ENCODE assay signal across 1 cellular context in the genomic region with DNA sequence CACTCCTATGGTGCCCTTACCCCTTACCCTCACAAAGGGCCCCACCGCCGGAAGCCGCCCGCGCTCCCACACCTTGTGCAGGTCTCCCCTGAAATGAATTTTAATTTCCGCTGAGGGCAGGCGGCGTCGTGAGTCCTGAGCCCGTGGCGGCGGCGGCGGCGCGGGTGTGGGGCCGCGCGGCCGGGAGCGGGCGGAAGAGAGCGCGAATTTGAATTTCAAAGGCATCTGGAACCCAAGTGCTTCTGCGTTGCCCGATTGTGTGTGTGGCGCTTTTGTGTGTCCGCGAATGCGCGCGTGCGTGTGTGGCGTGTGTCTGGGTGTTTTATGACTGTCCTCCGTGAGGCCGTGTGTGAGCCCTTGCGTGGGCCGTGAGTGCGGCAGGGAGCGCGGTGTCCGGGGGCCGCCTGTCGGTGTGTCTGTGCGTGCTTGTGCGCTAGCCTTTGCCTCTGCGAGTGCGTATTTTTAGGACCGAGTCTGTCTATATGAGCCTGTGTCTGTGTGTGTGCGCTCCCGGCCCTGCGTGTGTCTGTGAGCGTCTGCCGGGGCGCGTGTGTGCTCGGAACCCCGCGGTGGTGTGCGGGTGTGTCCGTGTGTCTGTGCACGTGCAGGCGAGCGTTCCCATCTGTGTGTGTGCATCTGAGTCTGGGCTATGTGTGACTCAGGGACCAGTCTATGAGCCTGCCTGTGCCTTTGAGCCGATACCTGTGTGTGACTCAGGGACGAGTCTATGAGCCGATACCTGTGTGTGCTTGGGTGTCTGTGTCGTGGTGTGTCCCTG.
TF ChIP-seq lines count a peak whose summit lies in the region.

No MANE protein-coding gene starts in this region.

TF ChIP-seq in SK-N-SH, 30 proteins besides CTCF, POLR2A, EP300 and RAD21 (continued from another document):
- no peak for TF ChIP-seq GATA2 (CRISPR knock-in tag; IDR thresholded peaks at IDR 0.05)
- TF ChIP-seq ELF1 (IDR thresholded peaks at IDR 0.05) = no peak
- TF ChIP-seq MAX (IDR thresholded peaks at IDR 0.05; ENCODE audit: low read depth) = no peak
- TF ChIP-seq EZH2phosphoT487 (IDR thresholded peaks at IDR 0.05; ENCODE audit: borderline replicate concordance, low read depth) = no peak
- no peak for TF ChIP-seq ZBTB33 (IDR thresholded peaks at IDR 0.05; ENCODE audit: borderline replicate concordance, low read depth)
- TF ChIP-seq TEAD4 (IDR thresholded peaks at IDR 0.05; ENCODE audit: borderline replicate concordance, insufficient read depth) = no peak
- TF ChIP-seq CHD2 (IDR thresholded peaks at IDR 0.05; ENCODE audit: low read length, partially characterized antibody) = no peak
- TF ChIP-seq FOSL2 (IDR thresholded peaks at IDR 0.05; ENCODE audit: borderline replicate concordance, low read depth) = no peak
- no peak for TF ChIP-seq RFX5 (IDR thresholded peaks at IDR 0.05; ENCODE audit: low read length)
- no peak for TF ChIP-seq FOXJ3 (CRISPR knock-in tag; IDR thresholded peaks at IDR 0.05)
- no peak for TF ChIP-seq GABPA (IDR thresholded peaks at IDR 0.05; ENCODE audit: low read depth)
- no peak for TF ChIP-seq IRF3 (IDR thresholded peaks at IDR 0.05; ENCODE audit: low read depth, low read length)
- no peak for TF ChIP-seq TCF12 (IDR thresholded peaks at IDR 0.05)
- TF ChIP-seq NFIC (IDR thresholded peaks at IDR 0.05; ENCODE audit: borderline replicate concordance) = no peak
- no peak for TF ChIP-seq TAF1 (IDR thresholded peaks at IDR 0.05; ENCODE audit: borderline replicate concordance, low read depth, low read length)
- no peak for TF ChIP-seq YY1 (IDR thresholded peaks at IDR 0.05; ENCODE audit: low read depth)
TF ChIP-seq in SK-N-SH: peak in this region for 0.
